In the genomic region with DNA sequence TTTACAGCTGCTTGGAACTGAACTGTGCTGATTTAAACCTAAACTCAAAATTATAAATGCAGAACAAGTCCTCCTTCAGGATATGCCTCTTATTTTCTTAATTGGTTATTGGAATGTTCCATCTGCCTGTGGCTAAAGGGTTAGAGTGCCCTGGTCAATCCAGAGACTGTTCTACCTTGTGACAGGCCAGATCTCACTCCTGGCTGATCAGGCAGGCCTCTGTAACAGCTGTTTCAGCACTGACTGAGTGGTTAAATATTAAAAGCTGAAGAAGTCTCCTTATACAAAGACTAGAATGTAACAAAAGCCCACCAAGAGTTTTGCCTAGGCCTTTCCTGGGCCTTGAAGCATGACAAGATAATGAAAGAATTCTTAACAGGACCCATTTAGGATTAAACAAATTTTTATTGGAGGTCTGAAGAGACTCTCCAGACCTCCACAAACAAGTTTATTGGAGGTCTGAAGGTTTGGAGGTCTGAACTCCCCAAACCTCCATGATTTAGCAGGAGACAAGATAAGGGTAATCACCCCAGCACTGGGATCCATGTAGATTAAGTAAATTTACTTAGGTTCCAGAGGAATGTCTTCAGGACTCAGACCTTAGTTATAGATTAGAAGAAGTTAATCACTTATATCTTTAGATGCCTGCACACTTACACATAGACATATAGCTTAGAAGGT, we compare ENCODE assay signal across 18 cellular contexts. TPM values are rescaled to one million over a fixed set of nuclear protein-coding genes. Genes with fewer than 3 reads are reported as not detected.
A peak's percentile ranks its signal among the peaks of the same experiment; 100 is the strongest.
DNase-seq lines count a peak whose midpoint lies in the region; ATAC-seq and TF ChIP-seq lines count a peak whose summit lies in the region.
"Had no signal": no experiment of that assay in that cellular context is flagged by ENCODE, and none has a peak within 500 bp of the region (broad histone marks: within the 10 kb centered on the region; RNA-seq: fewer than 3 reads in every experiment).

No MANE protein-coding gene starts in this region.

- no peaks in the 10 kb centered on the region for H3K36me3 Mint-ChIP-seq in activated T-cell treated with anti-CD3 and anti-CD28 coated beads, Interleukin-2, amount 50 U/mL, for 24 hours (ENCODE audit: low read depth)

- no peak overlapping the region for H3K4me3 ChIP-seq in hepatocyte
- H3K4me3 ChIP-seq: SK-N-MC had no signal

- no peaks in the 10 kb centered on the region for H3K9me3 ChIP-seq in hepatocyte (ENCODE audit: low read depth)

- no peak for TF ChIP-seq CTCF in hepatocyte (IDR thresholded peaks at IDR 0.05; ENCODE audit: poor library complexity)

- no peak overlapping the region for H2AFZ ChIP-seq in hepatocyte

- no peaks in the 10 kb centered on the region for H4K20me1 ChIP-seq in hepatocyte (ENCODE audit: insufficient read depth, poor library complexity, severe bottlenecking)

- H3K27me3 ChIP-seq in hepatocyte: no peaks in the 10 kb centered on the region

- no peak overlapping the region for H3K27ac Mint-ChIP-seq in activated T-cell treated with anti-CD3 and anti-CD28 coated beads, Interleukin-2, amount 50 U/mL, for 24 hours

- ATAC-seq in GM19372 (IDR thresholded peaks at IDR 0.05; ENCODE audit: low read depth, unreplicated experiment): peak; percentile 42
- ATAC-seq: PC-3 had no signal

- DNase-seq in LHCN-M2 (ENCODE audit: low read depth) (peak; percentile 58), hepatocyte (ENCODE audit: low spot score) (no peak), renal cortical epithelial cell (ENCODE audit: low read depth) (peak; percentile 61), head of caudate nucleus (no peak), NCI-H2107 (lab: John Stamatoyannopoulos, UW) (no peak)
- DNase-seq in activated T-cell treated with anti-CD3 and anti-CD28 coated beads, Interleukin-2, amount 50 U/mL, for 24 hours: no peak
- DNase-seq: AML-193; DMS53; H7; KBM-7; NCI-H1092; NCI-H226; NCI-H526; NK-92 treated with Interleukin-12 subunit alpha and Interleukin-12 subunit beta, amount 100 ng/mL, for 24 hours; PC-3 had no signal

- H3K4me1 Mint-ChIP-seq in activated T-cell treated with anti-CD3 and anti-CD28 coated beads, Interleukin-2, amount 50 U/mL, for 24 hours (ENCODE audit: low read depth): peaks cover 5% of the 10 kb centered on the region

- H3K4me2 ChIP-seq in hepatocyte: no peak overlapping the region

- no peaks in the 10 kb centered on the region for H3K9me2 ChIP-seq in hepatocyte (replicated peaks; ENCODE audit: insufficient read depth)

- peaks cover 11% of the 10 kb centered on the region for H3K27me3 Mint-ChIP-seq in activated T-cell treated with anti-CD3 and anti-CD28 coated beads, Interleukin-2, amount 50 U/mL, for 24 hours

- H3K27ac ChIP-seq in hepatocyte: peak overlapping the region; percentile 51
- H3K27ac ChIP-seq: SK-N-MC had no signal

- H3K4me3 Mint-ChIP-seq in activated T-cell treated with anti-CD3 and anti-CD28 coated beads, Interleukin-2, amount 50 U/mL, for 24 hours: no peak overlapping the region

- peaks cover 5% of the 10 kb centered on the region for H3K9me3 Mint-ChIP-seq in activated T-cell treated with anti-CD3 and anti-CD28 coated beads, Interleukin-2, amount 50 U/mL, for 24 hours

- intact Hi-C loops in head of caudate nucleus (cut with DNase I): no loop called here

- H3K79me2 ChIP-seq in hepatocyte: no peaks in the 10 kb centered on the region

- peaks cover 23% of the 10 kb centered on the region for H3K4me1 ChIP-seq in hepatocyte (ENCODE audit: insufficient read depth)

- no peaks in the 10 kb centered on the region for H3K36me3 ChIP-seq in hepatocyte (replicated peaks; ENCODE audit: insufficient read depth, low read depth)

RNA-seq across cellular contexts. Expression of gene TMPRSS5, which starts 35.8 kb away (rescaled TPM):
- total RNA-seq in LHCN-M2 (2014; rRNA removed): 0.17 and 0.38 TPM in 2 replicates
- polyA plus RNA-seq in LHCN-M2 (2012): 0.97 TPM
- total RNA-seq in hepatocyte: 0.20 TPM in 1 of 2 replicates, not detected in the other
- 0.32 and 0.63 TPM in 2 replicates for polyA plus RNA-seq in hepatocyte
- total RNA-seq in renal cortical epithelial cell: not detected in 2 replicates
- total RNA-seq: G401 had no signal

Comparison
In these comparisons a context has a peak if more than half of its experiments do, and no peak if none do; other contexts are left out.
1. DNase-seq: peak in LHCN-M2 (single experiment) and renal cortical epithelial cell (single experiment); none in hepatocyte (single experiment), activated T-cell treated with anti-CD3 and anti-CD28 coated beads, Interleukin-2, amount 50 U/mL, for 24 hours (single experiment), head of caudate nucleus (0 of 42) and NCI-H2107 (single experiment).